In the genomic region with DNA sequence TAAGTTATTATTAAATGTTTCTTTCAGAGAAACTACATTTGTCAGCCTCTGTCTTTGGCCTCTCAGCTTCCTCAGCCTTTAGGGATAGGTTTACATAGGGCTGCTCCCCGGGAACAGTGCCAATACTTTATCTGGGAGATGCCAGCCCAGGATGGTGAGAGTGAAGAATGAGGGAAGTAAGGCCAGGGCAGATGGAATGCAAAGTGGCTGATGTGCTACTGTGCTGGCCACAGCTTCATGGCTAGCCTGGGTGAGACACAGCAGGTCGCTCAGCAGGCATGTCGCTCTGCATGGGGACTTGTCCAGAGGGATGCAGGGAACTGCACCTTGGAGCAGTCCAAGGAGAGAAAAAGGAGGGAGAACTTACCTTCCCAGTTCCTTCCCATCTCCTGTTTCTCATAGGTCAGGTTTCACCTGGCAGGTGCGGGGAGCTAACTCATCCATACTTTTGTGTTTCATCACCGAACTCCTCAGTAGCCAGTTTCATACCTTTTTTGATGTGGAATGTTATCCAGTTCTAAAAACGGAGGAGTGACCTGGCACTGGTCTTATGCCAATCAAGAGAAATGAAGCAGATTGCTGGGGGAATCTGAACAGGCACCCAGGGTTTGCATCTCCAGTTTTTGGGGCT, we compare ENCODE assay signal across 11 cellular contexts. TPM values are rescaled to one million over a fixed set of nuclear protein-coding genes. Genes with fewer than 3 reads are reported as not detected.
DNase-seq lines count a peak whose midpoint lies in the region; ATAC-seq and TF ChIP-seq lines count a peak whose summit lies in the region.
"Had no signal": no experiment of that assay in that cellular context is flagged by ENCODE, and none has a peak within 500 bp of the region (broad histone marks: within the 10 kb centered on the region; RNA-seq: fewer than 3 reads in every experiment).

No MANE protein-coding gene starts in this region.

- no peak for ATAC-seq in activated naive CD8-positive, alpha-beta T cell treated with anti-CD3 and anti-CD28 coated beads, Interleukin-2, amount 10 ng/mL, durations not matched to agents 7 days and 5 days (ENCODE audit: low read depth)
- peak; percentile 29 to 38 for ATAC-seq in lower lobe of right lung
- ATAC-seq in GM21576 (IDR thresholded peaks at IDR 0.05; ENCODE audit: unreplicated experiment), result no peak
- ATAC-seq in HG03432 (IDR thresholded peaks at IDR 0.05; ENCODE audit: unreplicated experiment), result no peak

- H3K9ac ChIP-seq in Loucy (ENCODE audit: low read depth, low read length, poor library complexity, severe bottlenecking), result peak overlapping the region; percentile 37

- POLR2A ChIA-PET in activated naive CD8-positive, alpha-beta T cell treated with anti-CD3 and anti-CD28 coated beads, Interleukin-2, amount 10 ng/mL, durations not matched to agents 7 days and 5 days (lab: Charles Lee), result interaction anchor here (0.5 to 1.5 kb wide), 5 partner anchors 29 to 42 kb away, joined by 3 to 5 read pairs (median 3); a partner anchor contains a TSS

- no peak overlapping the region for H3K27ac ChIP-seq in lower lobe of right lung
- H3K27ac ChIP-seq: esophagus muscularis mucosa had no signal

- peak overlapping the region; percentile 51 for H3K27ac Mint-ChIP-seq in activated naive CD8-positive, alpha-beta T cell treated with anti-CD3 and anti-CD28 coated beads, Interleukin-2, amount 10 ng/mL, durations not matched to agents 7 days and 5 days

- peak; percentile 60 for DNase-seq in EH (ENCODE audit: low read depth)
- DNase-seq in activated naive CD8-positive, alpha-beta T cell treated with anti-CD3 and anti-CD28 coated beads, Interleukin-2, amount 10 ng/mL, durations not matched to agents 7 days and 5 days, result no peak
- no peak for DNase-seq in lower lobe of right lung
- DNase-seq in dermis blood vessel endothelial cell, result no peak
- DNase-seq in H7, result no peak
- DNase-seq: activated T-cell treated with anti-CD3 and anti-CD28 coated beads for 4 hours, nephron progenitor cell had no signal

- H3K9me2 ChIP-seq in Loucy (replicated peaks; ENCODE audit: low read depth, low read length), result no peaks in the 10 kb centered on the region

- H3K36me3 ChIP-seq in Loucy (ENCODE audit: insufficient read depth, low read length), result no peaks in the 10 kb centered on the region
- H3K36me3 ChIP-seq in lower lobe of right lung, result no peaks in the 10 kb centered on the region
- no peaks in the 10 kb centered on the region for H3K36me3 ChIP-seq in H7 (replicated peaks; ENCODE audit: control insufficient read depth, insufficient read depth, low read length)
- H3K36me3 ChIP-seq: esophagus muscularis mucosa had no signal

- no peaks in the 10 kb centered on the region for H3K79me2 ChIP-seq in Loucy (ENCODE audit: insufficient read depth, low read length)

- no peaks in the 10 kb centered on the region for H3K9me3 ChIP-seq in Loucy (ENCODE audit: insufficient read depth, low read depth, low read length)
- no peaks in the 10 kb centered on the region for H3K9me3 ChIP-seq in lower lobe of right lung

- H3K27me3 ChIP-seq in Loucy (ENCODE audit: insufficient read depth, low read length, poor library complexity, severe bottlenecking), result no peaks in the 10 kb centered on the region
- no peaks in the 10 kb centered on the region for H3K27me3 ChIP-seq in lower lobe of right lung (ENCODE audit: low read depth)
- no peaks in the 10 kb centered on the region for H3K27me3 ChIP-seq in H7 (ENCODE audit: control insufficient read depth, insufficient read depth, low read length)
- H3K27me3 ChIP-seq: esophagus muscularis mucosa had no signal

- H3K4me3 ChIP-seq in Loucy (ENCODE audit: low read length, poor library complexity, severe bottlenecking) (peak overlapping the region; percentile 45), lower lobe of right lung (no peak overlapping the region), H7 (ENCODE audit: insufficient read depth, low read depth, low read length) (no peak overlapping the region)
- H3K4me3 ChIP-seq: esophagus muscularis mucosa had no signal

- peaks cover 8% of the 10 kb centered on the region for H3K27me3 Mint-ChIP-seq in activated naive CD8-positive, alpha-beta T cell treated with anti-CD3 and anti-CD28 coated beads, Interleukin-2, amount 10 ng/mL, durations not matched to agents 7 days and 5 days

- TF ChIP-seq CTCF in Loucy (conservative IDR thresholded peaks at IDR 0.05; ENCODE audit: low read length), result no peak
- TF ChIP-seq CTCF in lower lobe of right lung (IDR thresholded peaks at IDR 0.05), result no peak

- H4K20me1 ChIP-seq in Loucy (ENCODE audit: insufficient read depth, low read length, poor library complexity, severe bottlenecking), result no peaks in the 10 kb centered on the region

- H3K9me3 Mint-ChIP-seq in activated naive CD8-positive, alpha-beta T cell treated with anti-CD3 and anti-CD28 coated beads, Interleukin-2, amount 10 ng/mL, durations not matched to agents 7 days and 5 days, result peaks cover 14% of the 10 kb centered on the region

- H3K4me3 Mint-ChIP-seq in activated naive CD8-positive, alpha-beta T cell treated with anti-CD3 and anti-CD28 coated beads, Interleukin-2, amount 10 ng/mL, durations not matched to agents 7 days and 5 days, result peak overlapping the region; percentile 55
- H3K4me3 Mint-ChIP-seq: nephron progenitor cell had no signal

- H3K4me1 ChIP-seq in Loucy (ENCODE audit: insufficient read depth, low read length, poor library complexity, severe bottlenecking) (peaks cover 34% of the 10 kb centered on the region), lower lobe of right lung (peaks cover 19% of the 10 kb centered on the region)

- peaks cover 15% of the 10 kb centered on the region for H3K36me3 Mint-ChIP-seq in activated naive CD8-positive, alpha-beta T cell treated with anti-CD3 and anti-CD28 coated beads, Interleukin-2, amount 10 ng/mL, durations not matched to agents 7 days and 5 days

- peak overlapping the region; percentile 59 for H3K4me2 ChIP-seq in Loucy (ENCODE audit: low read depth, low read length, poor library complexity, severe bottlenecking)

- H2AFZ ChIP-seq in Loucy (ENCODE audit: low read length), result no peak overlapping the region

- H3F3A ChIP-seq in Loucy (ENCODE audit: low read depth), result no peaks in the 10 kb centered on the region; the same call in 1 of the 2 replicates

- intact Hi-C loops in lower lobe of right lung (cut with DNase I), result no loop called here

- H3K4me1 Mint-ChIP-seq in activated naive CD8-positive, alpha-beta T cell treated with anti-CD3 and anti-CD28 coated beads, Interleukin-2, amount 10 ng/mL, durations not matched to agents 7 days and 5 days, result peaks cover 40% of the 10 kb centered on the region
- H3K4me1 Mint-ChIP-seq: nephron progenitor cell had no signal

RNA-seq across cellular contexts. Expression of a gene that starts 30.9 kb away (rescaled TPM):
- total RNA-seq in activated naive CD8-positive, alpha-beta T cell treated with anti-CD3 and anti-CD28 coated beads, Interleukin-2, amount 10 ng/mL, durations not matched to agents 7 days and 5 days, result 10 to 100 TPM; 45.6 to 45.9 TPM
- total RNA-seq in lower lobe of right lung (36.3 TPM), dermis blood vessel endothelial cell (7.0 and 12.4 TPM in 2 replicates)
- 35.9 and 37.1 TPM in 2 replicates for total RNA-seq in H7 (2014; rRNA removed; shearing (Covaris generic))

Comparison
In these comparisons a context has a peak if more than half of its experiments do, and no peak if none do; other contexts are left out.
1. ATAC-seq: peak in lower lobe of right lung (2 of 2); none in activated naive CD8-positive, alpha-beta T cell treated with anti-CD3 and anti-CD28 coated beads, Interleukin-2, amount 10 ng/mL, durations not matched to agents 7 days and 5 days (single experiment), GM21576 (single experiment) and HG03432 (single experiment).